8 cellular contexts compared by ENCODE assay signal in genomic region chr12:13362260-13362841, GRCh38.
DNase-seq lines count a peak whose midpoint lies in the region; ATAC-seq and TF ChIP-seq lines count a peak whose summit lies in the region.

No MANE protein-coding gene starts in this region.

- no peaks in the 10 kb centered on the region for H3K36me3 ChIP-seq in RWPE2 (ENCODE audit: low read depth)
- no peaks in the 10 kb centered on the region for H3K36me3 ChIP-seq in kidney epithelial cell (ENCODE audit: control insufficient read depth, insufficient read depth, low read length)

- H3K9me3 ChIP-seq in RWPE2 (ENCODE audit: severe bottlenecking): no peaks in the 10 kb centered on the region

- DNase-seq in GDM1 (lab: John Stamatoyannopoulos, UW) (peak; percentile 0), LHCN-M2 (ENCODE audit: low read depth) (peak; percentile 44), RWPE2 (ENCODE audit: low spot score) (no peak), T47D (ENCODE audit: low read depth in 1 of 2, low spot score in 1 of 2) (peak; percentile 6 to 69), kidney epithelial cell (ENCODE audit: low read depth) (peak; percentile 23), dedifferentiated amniotic fluid mesenchymal stem cell (ENCODE audit: extremely low spot score) (no peak)
- peak in 2 of 3 experiments; percentile 11 to 56 for DNase-seq in stimulated activated CD4-positive, alpha-beta T cell treated with anti-CD3 and anti-CD28 coated beads, TNF-alpha, amount 100 ng/mL, for 24 hours (ENCODE audit: low read depth in 3 of 3)

- H3K27me3 ChIP-seq in RWPE2 (ENCODE audit: insufficient read depth, poor library complexity, severe bottlenecking) (no peaks in the 10 kb centered on the region), kidney epithelial cell (ENCODE audit: control insufficient read depth, insufficient read depth, low read length) (no peaks in the 10 kb centered on the region)

- ATAC-seq in GM21737 (IDR thresholded peaks at IDR 0.05; ENCODE audit: unreplicated experiment): peak; percentile 83
- ATAC-seq in RWPE2 (ENCODE audit: low read depth): peak; percentile 67

- no peaks in the 10 kb centered on the region for H3K4me1 ChIP-seq in RWPE2 (ENCODE audit: insufficient read depth, poor library complexity, severe bottlenecking)

- in situ Hi-C loops in T47D (cut with HindIII; ENCODE audit: low pct_unique_long_range_greater_than_20kb, low sequenced_read_pairs): no loop called here

- H3K4me3 ChIP-seq in RWPE2 (ENCODE audit: severe bottlenecking): no peak overlapping the region
- no peak overlapping the region for H3K4me3 ChIP-seq in kidney epithelial cell (ENCODE audit: low read depth, low read length)

- TF ChIP-seq CTCF in RWPE2 (IDR thresholded peaks at IDR 0.05; ENCODE audit: poor library complexity, severe bottlenecking): peak; percentile 69
- peak; percentile 84 for TF ChIP-seq CTCF in kidney epithelial cell (IDR thresholded peaks at IDR 0.05; ENCODE audit: insufficient read depth, low read length, poor library complexity, severe bottlenecking)

- H3K27ac ChIP-seq in RWPE2 (ENCODE audit: poor library complexity, severe bottlenecking): no peak overlapping the region

Comparison
In these comparisons a context has a peak if more than half of its experiments do, and no peak if none do; other contexts are left out.
1. DNase-seq: peak in GDM1 (single experiment), LHCN-M2 (single experiment), T47D (2 of 2), kidney epithelial cell (single experiment) and stimulated activated CD4-positive, alpha-beta T cell treated with anti-CD3 and anti-CD28 coated beads, TNF-alpha, amount 100 ng/mL, for 24 hours (2 of 3); none in RWPE2 (single experiment) and dedifferentiated amniotic fluid mesenchymal stem cell (single experiment).